ENCODE assay signal across 9 cellular contexts in genomic region chr12:43338848-43339526, GRCh38.
A peak's percentile ranks its signal among the peaks of the same experiment; 100 is the strongest.
DNase-seq lines count a peak whose midpoint lies in the region; ATAC-seq and TF ChIP-seq lines count a peak whose summit lies in the region.
"Had no signal": no experiment of that assay in that cellular context is flagged by ENCODE, and none has a peak within 500 bp of the region (broad histone marks: within the 10 kb centered on the region; RNA-seq: fewer than 3 reads in every experiment).

No MANE protein-coding gene starts in this region.

- POLR2A ChIA-PET in Panc1 (lab: Charles Lee) = no interaction called here

- no TSS peak for BruUV-seq in Panc1 (replicated peaks; lab: Mats Ljungman, UMichigan)

- TF ChIP-seq CTCF in Panc1 (IDR thresholded peaks at IDR 0.05) (peak; percentile 56), fibroblast of pulmonary artery (IDR thresholded peaks at IDR 0.05; ENCODE audit: low read length, missing control alignments) (peak; percentile 64)

- peak overlapping the region; percentile 57; the same call in 1 of the 2 replicates for H3K27ac ChIP-seq in Panc1 (ENCODE audit: low read length)
- H3K27ac ChIP-seq: SK-N-MC had no signal

- no peaks in the 10 kb centered on the region; the same call in 1 of the 2 replicates for H3K9me3 ChIP-seq in Panc1 (ENCODE audit: control insufficient read depth, insufficient read depth, low read depth, low read length)

- H3K4me3 ChIP-seq in Panc1 (ENCODE audit: low read depth in 2 of 2, low read length in 2 of 2) (no peak overlapping the region), fibroblast of pulmonary artery (replicated peaks; ENCODE audit: low read depth, low read length) (no peak overlapping the region)
- H3K4me3 ChIP-seq: SK-N-MC had no signal

- in situ Hi-C loops in Panc1 (cut with HindIII; ENCODE audit: low pct_unique_long_range_greater_than_20kb, low sequenced_read_pairs) = no loop called here

- H3K4me1 ChIP-seq in Panc1 (ENCODE audit: control insufficient read depth, insufficient read depth, low read length) = peaks cover 16% of the 10 kb centered on the region

- no peaks in the 10 kb centered on the region for H3K36me3 ChIP-seq in Panc1 (ENCODE audit: control insufficient read depth, insufficient read depth, low read length)

- intact Hi-C loops in Panc1 (cut with micrococcal nuclease; ENCODE audit: unreplicated experiment) = no loop called here

- CTCF ChIA-PET in Panc1 (lab: Charles Lee) = interaction anchor here (0.5 to 0.6 kb wide), 2 partner anchors 854 to 891 kb away, joined by 5 read pairs; no protein-coding TSS in a partner anchor

- DNase-seq in DMS53 (lab: John Stamatoyannopoulos, UW) = peak; percentile 94
- no peak for DNase-seq in Panc1 (ENCODE audit: low read depth, low spot score)
- DNase-seq in fibroblast of pulmonary artery (ENCODE audit: low read depth) = peak; percentile 75
- DNase-seq in pulmonary artery endothelial cell (ENCODE audit: low read depth, low spot score) = peak; percentile 46
- DNase-seq in stimulated activated CD4-positive, alpha-beta T cell treated with anti-CD3 and anti-CD28 coated beads, Interleukin-1b, Interleukin-23, amount 100 ng/mL, for 48 hours = no peak
- no peak for DNase-seq in NCI-H1092 (lab: John Stamatoyannopoulos, UW)

- ATAC-seq in GM21447 (IDR thresholded peaks at IDR 0.05; ENCODE audit: unreplicated experiment) = peak; percentile 64
- peak; percentile 51 for ATAC-seq in HG03558 (IDR thresholded peaks at IDR 0.05; ENCODE audit: extremely low read depth, unreplicated experiment)
- peak; percentile 87 for ATAC-seq in Panc1

- no peaks in the 10 kb centered on the region for H3K27me3 ChIP-seq in Panc1 (ENCODE audit: control insufficient read depth, insufficient read depth, low read length)

Comparison
In these comparisons a context has a peak if more than half of its experiments do, and no peak if none do; other contexts are left out.
1. DNase-seq: peak in DMS53 (single experiment), fibroblast of pulmonary artery (single experiment) and pulmonary artery endothelial cell (single experiment); none in Panc1 (single experiment), stimulated activated CD4-positive, alpha-beta T cell treated with anti-CD3 and anti-CD28 coated beads, Interleukin-1b, Interleukin-23, amount 100 ng/mL, for 48 hours (single experiment) and NCI-H1092 (single experiment).
2. Peak in every context shown above with its lines, with median percentiles within 50 percentile points of each other: ATAC-seq.